ENCODE assay signal across 3 cellular contexts in the genomic region with DNA sequence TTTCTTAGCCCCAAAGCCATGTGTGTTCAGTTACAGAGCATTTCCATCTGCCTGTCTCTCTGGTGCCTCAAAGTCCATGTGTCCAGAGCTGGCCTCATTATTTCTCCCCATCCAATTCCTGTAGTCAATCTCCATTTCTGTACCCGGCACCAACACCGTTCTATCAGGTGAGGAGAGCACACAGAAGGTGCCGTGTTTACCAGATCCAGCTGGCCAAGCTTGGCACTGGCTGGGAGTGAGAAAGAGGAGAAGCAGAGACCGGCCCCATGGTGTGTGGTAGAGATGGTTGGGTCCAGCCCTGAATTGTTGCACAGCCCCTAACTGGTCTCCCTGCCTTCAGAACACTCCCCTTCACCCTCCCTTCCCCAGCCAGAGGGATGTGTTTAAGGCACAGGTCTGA.
TF ChIP-seq lines count a peak whose summit lies in the region.

No MANE protein-coding gene starts in this region.

TF ChIP-seq in IMR-90, 13 proteins besides CTCF, POLR2A, EP300 and RAD21:
- TF ChIP-seq CHD1 (IDR thresholded peaks at IDR 0.05; ENCODE audit: low read depth, low read length): no peak
- no peak for TF ChIP-seq RFX5 (IDR thresholded peaks at IDR 0.05; ENCODE audit: low read depth, low read length)
- no peak for TF ChIP-seq CEBPB (IDR thresholded peaks at IDR 0.05; ENCODE audit: low read depth, low read length)
- no peak for TF ChIP-seq BHLHE40 (IDR thresholded peaks at IDR 0.05; ENCODE audit: low read depth, low read length)
- no peak for TF ChIP-seq ELK1 (IDR thresholded peaks at IDR 0.05; ENCODE audit: borderline replicate concordance, low read depth, low read length)
TF ChIP-seq in IMR-90: peak in this region for 0.

TF ChIP-seq in H1, 55 proteins besides CTCF, POLR2A, EP300 and RAD21:
- no peak for TF ChIP-seq FOSL1 (IDR thresholded peaks at IDR 0.05; ENCODE audit: insufficient read depth, low read depth, low read length)
- TF ChIP-seq CREB1 (IDR thresholded peaks at IDR 0.05): no peak
- TF ChIP-seq PHF8 (conservative IDR thresholded peaks at IDR 0.05; ENCODE audit: low read depth, low read length): no peak
- no peak for TF ChIP-seq POLR2AphosphoS5 (IDR thresholded peaks at IDR 0.05; ENCODE audit: low read depth, low read length)
TF ChIP-seq in H1: peak in this region for 0.

TF ChIP-seq in GM12891, 5 proteins besides CTCF, POLR2A, EP300 and RAD21:
- no peak for TF ChIP-seq POLR2AphosphoS5 (IDR thresholded peaks at IDR 0.05; ENCODE audit: low read depth, low read length)
- TF ChIP-seq SPI1 (IDR thresholded peaks at IDR 0.05; ENCODE audit: low read depth, low read length): no peak
- no peak for TF ChIP-seq TAF1 (IDR thresholded peaks at IDR 0.05; ENCODE audit: low read depth, low read length)
- TF ChIP-seq POU2F2 (IDR thresholded peaks at IDR 0.05; ENCODE audit: low read depth, low read length): no peak
- TF ChIP-seq PAX5 (IDR thresholded peaks at IDR 0.05; ENCODE audit: insufficient read depth, low read length, severe bottlenecking): no peak
